ENCODE assay signal across 1 cellular context in genomic region chr1:3612123-3612522, GRCh38.
TF ChIP-seq lines count a peak whose summit lies in the region.

No MANE protein-coding gene starts in this region.

TF ChIP-seq in HepG2, 621 proteins besides CTCF, POLR2A, EP300 and RAD21:
- TF ChIP-seq ZNF788 (CRISPR knock-in tag; IDR thresholded peaks at IDR 0.05; ENCODE audit: borderline replicate concordance), result no peak
- no peak for TF ChIP-seq SRSF9 (IDR thresholded peaks at IDR 0.05; ENCODE audit: borderline replicate concordance, insufficient read depth, low read depth, low read length, poor library complexity, severe bottlenecking)
- TF ChIP-seq SRSF1 (optimal IDR thresholded peaks at IDR 0.05; ENCODE audit: low read depth, low read length), result no peak
- no peak for TF ChIP-seq TP53 (CRISPR knock-in tag; conservative IDR thresholded peaks at IDR 0.05)
- no peak for TF ChIP-seq DRAP1 (CRISPR knock-in tag; IDR thresholded peaks at IDR 0.05)
- no peak for TF ChIP-seq JUN (CRISPR knock-in tag; IDR thresholded peaks at IDR 0.05)
- no peak for TF ChIP-seq EHMT2 (IDR thresholded peaks at IDR 0.05; ENCODE audit: borderline replicate concordance, low read depth, low read length)
- TF ChIP-seq ZNF777 (CRISPR knock-in tag; IDR thresholded peaks at IDR 0.05), result no peak
- no peak for TF ChIP-seq HOXA7 (CRISPR knock-in tag; IDR thresholded peaks at IDR 0.05)
- no peak for TF ChIP-seq MIER3 (CRISPR knock-in tag; IDR thresholded peaks at IDR 0.05; ENCODE audit: borderline replicate concordance)
- TF ChIP-seq ZNF775 (CRISPR knock-in tag; IDR thresholded peaks at IDR 0.05; ENCODE audit: borderline replicate concordance), result no peak
- TF ChIP-seq ZNF431 (CRISPR knock-in tag; IDR thresholded peaks at IDR 0.05; ENCODE audit: borderline replicate concordance, low read depth), result no peak
- TF ChIP-seq ZNF468 (CRISPR knock-in tag; IDR thresholded peaks at IDR 0.05), result no peak
- no peak for TF ChIP-seq NR0B2 (CRISPR knock-in tag; IDR thresholded peaks at IDR 0.05)
- no peak for TF ChIP-seq GMEB2 (CRISPR knock-in tag; IDR thresholded peaks at IDR 0.05; ENCODE audit: low read depth)
- no peak for TF ChIP-seq KDM1A (CRISPR knock-in tag; IDR thresholded peaks at IDR 0.05)
- TF ChIP-seq ZBTB20 (CRISPR knock-in tag; IDR thresholded peaks at IDR 0.05; ENCODE audit: borderline replicate concordance, low read depth), result no peak
- TF ChIP-seq ZNF562 (CRISPR knock-in tag; IDR thresholded peaks at IDR 0.05; ENCODE audit: borderline replicate concordance), result no peak
- TF ChIP-seq KDM6A (CRISPR knock-in tag; IDR thresholded peaks at IDR 0.05; ENCODE audit: low read depth), result no peak
